ENCODE assay signal across 8 cellular contexts in genomic region chr2:62197017-62197586, GRCh38. TPM values are rescaled to one million over a fixed set of nuclear protein-coding genes. Genes with fewer than 3 reads are reported as not detected.
A peak's percentile ranks its signal among the peaks of the same experiment; 100 is the strongest.
DNase-seq lines count a peak whose midpoint lies in the region; ATAC-seq and TF ChIP-seq lines count a peak whose summit lies in the region.

No MANE protein-coding gene starts in this region.

- H3K27me3 ChIP-seq in thyroid gland: no peaks in the 10 kb centered on the region

- TF ChIP-seq POLR2A in thyroid gland (IDR thresholded peaks at IDR 0.05): no peak

- peak overlapping the region; percentile 92 for H3K4me3 Mint-ChIP-seq in activated B cell treated with CpG ODN at 0.5 μM for 24 hours

- intact Hi-C loops in activated B cell treated with CpG ODN at 0.5 μM for 24 hours (cut with micrococcal nuclease): loop anchor here (1.0 to 10.0 kb wide), 12 partner anchors 8 to 1648 kb away; partner anchors contain the start of genes COMMD1, EHBP1, MDH1 and UGP2
- intact Hi-C loops in mucosa of descending colon (cut with DNase I, micrococcal nuclease): no loop called here
- intact Hi-C loops in thyroid gland (cut with DNase I): loop anchor here (5.0 to 10.0 kb wide), 4 partner anchors 98 to 282 kb away; no protein-coding TSS in a partner anchor

- DNase-seq in COLO668 (lab: John Stamatoyannopoulos, UW; ENCODE audit: unreplicated experiment) (peak; percentile 30), HT-29 (ENCODE audit: low spot score) (peak; percentile 42), activated B cell treated with CpG ODN at 0.5 μM for 24 hours (peak; percentile 26), dermis blood vessel endothelial cell (peak; percentile 25), mucosa of descending colon (peak; percentile 45 to 77 (median 63)), thyroid gland (peak; percentile 17 to 30)

- H3K27ac ChIP-seq in thyroid gland: peak overlapping the region; percentile 94 to 96 (median 96)

- no peaks in the 10 kb centered on the region for H3K9me3 Mint-ChIP-seq in activated B cell treated with CpG ODN at 0.5 μM for 24 hours

- WGBS in thyroid gland, 2 donors: 1 to 2% methylated on average over 11 to 31 of the region's 31 CpGs

- POLR2A ChIA-PET in activated B cell treated with CpG ODN at 0.5 μM for 24 hours (lab: Charles Lee): interaction anchor here (0.6 to 1.4 kb wide), 3 partner anchors 132 to 204 kb away, joined by 3 to 4 read pairs (median 4); no protein-coding TSS in a partner anchor

- H3K27me3 Mint-ChIP-seq in activated B cell treated with CpG ODN at 0.5 μM for 24 hours: no peaks in the 10 kb centered on the region

- ATAC-seq in activated B cell treated with CpG ODN at 0.5 μM for 24 hours (ENCODE audit: low read depth) (no peak), mucosa of descending colon (peak; percentile 22), HG02884 (IDR thresholded peaks at IDR 0.05; ENCODE audit: unreplicated experiment) (no peak), HG02763 (IDR thresholded peaks at IDR 0.05; ENCODE audit: unreplicated experiment) (no peak)

- H3K36me3 ChIP-seq in mucosa of descending colon (ENCODE audit: low read depth): no peaks in the 10 kb centered on the region
- H3K36me3 ChIP-seq in thyroid gland: no peaks in the 10 kb centered on the region

- peaks cover 52% of the 10 kb centered on the region for H3K4me1 Mint-ChIP-seq in activated B cell treated with CpG ODN at 0.5 μM for 24 hours

- H3K36me3 Mint-ChIP-seq in activated B cell treated with CpG ODN at 0.5 μM for 24 hours (ENCODE audit: low read depth): peaks cover 5% of the 10 kb centered on the region

- H3K9me3 ChIP-seq in mucosa of descending colon (no peaks in the 10 kb centered on the region), thyroid gland (no peaks in the 10 kb centered on the region)

- TF ChIP-seq CTCF in activated B cell treated with CpG ODN at 0.5 μM for 24 hours (IDR thresholded peaks at IDR 0.05) (no peak), mucosa of descending colon (IDR thresholded peaks at IDR 0.05) (no peak), thyroid gland (IDR thresholded peaks at IDR 0.05) (no peak)

- peak overlapping the region; percentile 89 for H3K27ac Mint-ChIP-seq in activated B cell treated with CpG ODN at 0.5 μM for 24 hours

- peak overlapping the region; percentile 97 for H3K4me3 ChIP-seq in mucosa of descending colon
- peak overlapping the region; percentile 87 to 94 (median 92) for H3K4me3 ChIP-seq in thyroid gland (replicated peaks in 1 of 3)

- H3K4me1 ChIP-seq in mucosa of descending colon (ENCODE audit: low read depth) (peaks cover 12% of the 10 kb centered on the region), thyroid gland (peaks cover 35 to 46% of the 10 kb centered on the region in 2 donors)

- CTCF ChIA-PET in activated B cell treated with CpG ODN at 0.5 μM for 24 hours (lab: Charles Lee): interaction anchor here (0.6 to 1.4 kb wide), 3 partner anchors 97 to 214 kb away, joined by 3 to 5 read pairs (median 3); no protein-coding TSS in a partner anchor

RNA-seq across cellular contexts. Expression of gene B3GNT2, which starts 1.2 kb away (rescaled TPM):
- 19.3 and 23.0 TPM in 2 replicates for total RNA-seq in HT-29 (2014; rRNA removed; shearing (Covaris generic))
- total RNA-seq in activated B cell treated with CpG ODN at 0.5 μM for 24 hours: 34.0 and 34.9 TPM in 2 replicates
- 30.8 and 31.8 TPM in 2 replicates for total RNA-seq in dermis blood vessel endothelial cell
- 10 to 100 TPM; 27.1 to 44.6 (median 30.0) TPM for total RNA-seq in mucosa of descending colon
- 10 to 100 TPM; 18.9 to 37.1 (median 27.3) TPM for total RNA-seq in thyroid gland

Comparison
In these comparisons a context has a peak if more than half of its experiments do, and no peak if none do; other contexts are left out.
1. intact Hi-C loops: an anchor here in activated B cell treated with CpG ODN at 0.5 μM for 24 hours (1.0 to 10.0 kb wide) and thyroid gland (5.0 to 10.0 kb wide); none called in mucosa of descending colon.